In genomic region chr7:139133335-139134139, GRCh38 we compare ENCODE assay signal across 8 cellular contexts. TPM values are rescaled to one million over a fixed set of nuclear protein-coding genes. Genes with fewer than 3 reads are reported as not detected.
DNase-seq lines count a peak whose midpoint lies in the region; ATAC-seq, FAIRE-seq and TF ChIP-seq lines count a peak whose summit lies in the region.

No MANE protein-coding gene starts in this region.

- H3K36me3 Mint-ChIP-seq in immature natural killer cell = no peaks in the 10 kb centered on the region

- H3K27me3 ChIP-seq in mammary epithelial cell (ENCODE audit: insufficient read depth, low read length) (no peaks in the 10 kb centered on the region), small intestine (ENCODE audit: control insufficient read depth in 2 of 2, insufficient read depth in 2 of 2, low read length in 2 of 2) (no peaks in the 10 kb centered on the region)

- dilution Hi-C loops in mammary epithelial cell (cut with HindIII; ENCODE audit: low sequenced_read_pairs) = no loop called here

- H3K9ac ChIP-seq in mammary epithelial cell (ENCODE audit: insufficient read depth, low read length) = peak overlapping the region; percentile 85

- ATAC-seq in GM18868 (IDR thresholded peaks at IDR 0.05; ENCODE audit: unreplicated experiment) (peak; percentile 97), HG03097 (IDR thresholded peaks at IDR 0.05; ENCODE audit: low FRiP score, unreplicated experiment) (peak; percentile 88)

- CTCF ChIA-PET in AG04449 (lab: Yijun Ruan, JAX) = interaction anchor here (1.0 to 2.1 kb wide), 4 partner anchors 9 to 116 kb away, joined by 3 to 6 read pairs (median 4); no protein-coding TSS in a partner anchor
- CTCF ChIA-PET in mammary epithelial cell (lab: Charles Lee; ENCODE audit: low non-redundant PET) = interaction anchor here (0.7 kb wide), 2 partner anchors 9 to 11 kb away, joined by 5 read pairs; no protein-coding TSS in a partner anchor

- no peaks in the 10 kb centered on the region for H3K9me3 ChIP-seq in mammary epithelial cell (replicated peaks; ENCODE audit: insufficient read depth, low read length)
- H3K9me3 ChIP-seq in small intestine (ENCODE audit: control insufficient read depth, low read depth) = no peaks in the 10 kb centered on the region

- no peak for FAIRE-seq in small intestine (lab: Jason Lieb, UNC)

- peak overlapping the region; percentile 99 for H2AFZ ChIP-seq in mammary epithelial cell (ENCODE audit: low read depth, low read length)

- H3K79me2 ChIP-seq in mammary epithelial cell (ENCODE audit: insufficient read depth, low read length) = no peaks in the 10 kb centered on the region

- no peak for TF ChIP-seq CTCF in AG04449 (IDR thresholded peaks at IDR 0.05; ENCODE audit: insufficient read depth, low read length, missing control alignments)
- no peak for TF ChIP-seq CTCF in WI38 (IDR thresholded peaks at IDR 0.05; ENCODE audit: low read depth, low read length)
- no peak for TF ChIP-seq CTCF in mammary epithelial cell (conservative IDR thresholded peaks at IDR 0.05 in 1 of 2, IDR thresholded peaks at IDR 0.05 in 1 of 2; ENCODE audit: extremely low read depth in 1 of 2, insufficient read depth in 1 of 2, low read depth in 1 of 2, low read length in 2 of 2)

- peak overlapping the region; percentile 83 for H3K4me2 ChIP-seq in mammary epithelial cell (ENCODE audit: insufficient read depth, low read depth, low read length)

- H3K4me1 ChIP-seq in mammary epithelial cell (ENCODE audit: insufficient read depth, low read length) (no peaks in the 10 kb centered on the region), small intestine (ENCODE audit: control insufficient read depth in 2 of 2, insufficient read depth in 1 of 2, low read depth in 1 of 2, low read length in 1 of 2) (no peaks in the 10 kb centered on the region)

- intact Hi-C loops in mammary epithelial cell (cut with micrococcal nuclease) = loop anchor here (1.0 kb wide), 1 partner anchor 98 kb away; the partner anchor contains the start of gene UBN2

- peaks cover 11% of the 10 kb centered on the region in 2 donors for H3K4me1 Mint-ChIP-seq in immature natural killer cell

- H3K36me3 ChIP-seq in mammary epithelial cell (ENCODE audit: insufficient read depth, low read length) (peaks cover 2% of the 10 kb centered on the region), small intestine (ENCODE audit: control insufficient read depth in 2 of 2, insufficient read depth in 2 of 2, low read length in 2 of 2) (no peaks in the 10 kb centered on the region)

- H3K27ac Mint-ChIP-seq in immature natural killer cell = peak overlapping the region; percentile 72 to 88 (median 84)

- no peaks in the 10 kb centered on the region for H4K20me1 ChIP-seq in mammary epithelial cell (ENCODE audit: insufficient read depth, low read length)

- 2% methylated on average over 32 of the region's 36 CpGs for WGBS in mammary epithelial cell (ENCODE audit: low coverage, missing lambda C conversion rate)
- WGBS in small intestine, 3 donors = 2 to 3% (median 2%) methylated on average over 35 to 36 of the region's 36 CpGs

- TSS peak; percentile 49 for BruUV-seq in mammary epithelial cell (replicated peaks; lab: Mats Ljungman, UMichigan)

- peaks cover 4 to 7% (median 5%) of the 10 kb centered on the region in 3 donors for H3K27me3 Mint-ChIP-seq in immature natural killer cell (ENCODE audit: low read depth in 3 of 3)

- H3K9me3 Mint-ChIP-seq in immature natural killer cell = no peaks in the 10 kb centered on the region

- H3K4me3 ChIP-seq in AG04449 (ENCODE audit: low read depth, low read length) (peak overlapping the region; percentile 74), WI38 (ENCODE audit: low read depth, low read length) (peak overlapping the region; percentile 74), mammary epithelial cell (replicated peaks in 1 of 3; ENCODE audit: insufficient read depth in 1 of 3, low read depth in 2 of 3, low read length in 3 of 3) (peak overlapping the region; percentile 61 to 88 (median 72)), small intestine (ENCODE audit: low read depth in 1 of 2, low read length in 2 of 2) (peak overlapping the region; percentile 32 to 54)

- in situ Hi-C loops in mammary epithelial cell (cut with MboI; ENCODE audit: low sequenced_read_pairs in 2 of 2) = no loop called here

- DNase-seq in AG04449 (ENCODE audit: low read depth, low spot score) (no peak), NCI-H2196 (lab: John Stamatoyannopoulos, UW; ENCODE audit: unreplicated experiment) (peak; percentile 91), mammary epithelial cell (peak; percentile 87), immature natural killer cell (peak; percentile 85 to 90 (median 89)), small intestine (peak; percentile 84)

- H3K4me3 Mint-ChIP-seq in immature natural killer cell = peak overlapping the region; percentile 84 to 97 (median 89)

- H3K27ac ChIP-seq in mammary epithelial cell (ENCODE audit: insufficient read depth, low read depth, low read length) (peak overlapping the region; percentile 77), small intestine (ENCODE audit: low read depth in 1 of 2, low read length in 1 of 2) (peak overlapping the region in 1 of 2 donors; percentile 32)

- POLR2A ChIA-PET in AG04449 (lab: Yijun Ruan, JAX) = interaction anchor here (1.0 kb wide), 1 partner anchor 257 kb away, joined by 3 read pairs; no protein-coding TSS in a partner anchor

RNA-seq across cellular contexts. Expression of gene ZC3HAV1, which starts 24.0 kb away (rescaled TPM):
- total RNA-seq in mammary epithelial cell = 10 to 100 TPM; 23.6 to 50.5 TPM
- 24.2 TPM for polyA plus RNA-seq in mammary epithelial cell
- polyA minus RNA-seq in mammary epithelial cell = 35.7 TPM
- 100 to 1,000 TPM in 1 of 3 donors, 10 to 100 TPM in 2; 69.4 to 121 (median 74.5) TPM for polyA plus RNA-seq in immature natural killer cell
- 10 to 100 TPM in 1 of 3 donors, 1 to 10 TPM in 2; 7.3 to 10.2 (median 9.4) TPM for polyA plus RNA-seq in small intestine
